19 cellular contexts compared by ENCODE assay signal in the genomic region with DNA sequence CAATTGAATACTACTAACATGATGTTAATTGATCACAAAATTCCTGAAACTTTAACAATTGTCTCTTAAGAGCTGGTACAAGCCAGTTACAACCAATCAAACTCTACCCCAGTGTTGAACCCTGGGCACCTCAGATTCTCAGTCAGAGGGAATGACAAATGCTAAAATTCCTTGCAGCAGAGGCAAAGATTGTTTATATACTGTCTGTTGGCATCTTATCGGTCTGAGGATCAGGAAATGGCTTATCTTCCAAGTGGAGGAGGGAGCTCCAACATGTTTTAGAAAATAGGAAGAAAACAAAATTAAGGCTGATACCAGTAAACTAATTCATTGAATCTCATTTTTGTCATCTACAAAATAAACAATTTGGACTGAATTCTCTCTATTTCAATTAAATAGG.
"Had no signal": no experiment of that assay in that cellular context is flagged by ENCODE, and none has a peak within 500 bp of the region (broad histone marks: within the 10 kb centered on the region; RNA-seq: fewer than 3 reads in every experiment).

No MANE protein-coding gene starts in this region.

- DNase-seq: activated CD4-positive, alpha-beta T cell treated with anti-CD3 and anti-CD28 coated beads for 4 hours; activated CD4-positive, alpha-beta T cell treated with anti-CD3 and anti-CD28 coated beads, Interleukin-2, amount 50 U/mL, for 48 hours; activated CD4-positive, CD25-positive, alpha-beta regulatory T cell; activated naive CD4-positive, alpha-beta T cell treated with Interleukin-2 at 50 U/mL for 16 hours; activated naive CD8-positive, alpha-beta T cell treated with anti-CD3 and anti-CD28 coated beads for 36 hours; activated T-cell treated with anti-CD3 and anti-CD28 coated beads, Interleukin-2, amount 50 U/mL, for 48 hours; colonic mucosa; heart left ventricle; islet precursor cell; lower lobe of right lung; ovary; spleen; stimulated activated CD4-positive, alpha-beta T cell treated with anti-CD3 and anti-CD28 coated beads, Interleukin-4, amount 100 ng/mL, for 24 hours; substantia nigra; T1000; thyroid gland had no signal

- ATAC-seq: gastroesophageal sphincter; heart left ventricle; lower lobe of right lung; natural killer cell treated with Interleukin-12 subunit alpha and Interleukin-12 subunit beta and Interleukin-15 and Interleukin-18, amount 100 ng/mL, for 72 hours had no signal

- FAIRE-seq: bronchial epithelial cell had no signal
